In genomic region chr2:235402444-235402843, GRCh38 we compare ENCODE assay signal across 35 cellular contexts.
"Had no signal": no experiment of that assay in that cellular context is flagged by ENCODE, and none has a peak within 500 bp of the region (broad histone marks: within the 10 kb centered on the region; RNA-seq: fewer than 3 reads in every experiment).

No MANE protein-coding gene starts in this region.

- H3K4me3 Mint-ChIP-seq: activated CD4-positive, alpha-beta memory T cell treated with anti-CD3 and anti-CD28 coated beads for 36 hours; activated naive CD4-positive, alpha-beta T cell treated with anti-CD3 and anti-CD28 coated beads, Interleukin-2, amount 10 ng/mL, durations not matched to agents 7 days and 5 days; activated naive CD8-positive, alpha-beta T cell treated with anti-CD3 and anti-CD28 coated beads, Interleukin-2, amount 10 ng/mL, durations not matched to agents 7 days and 5 days; central memory CD8-positive, alpha-beta T cell; nephron progenitor cell; stimulated activated effector memory CD8-positive, alpha-beta T cell treated with anti-CD3 and anti-CD28 coated beads, Interleukin-12 subunit alpha, Interleukin-12 subunit beta, amount 100 ng/mL, for 72 hours; stimulated activated naive CD8-positive, alpha-beta T cell treated with anti-CD3 and anti-CD28 coated beads, Interleukin-15, Interleukin-2, amounts not matched to agents 100 ng/mL and 50 ng/mL, for 24 hours; T-helper 1 cell treated with Interleukin-12 subunit alpha and Interleukin-12 subunit beta and Interleukin-4 antibody, amounts not matched to agents 30 μg/mL and 1 μg/mL, for 36 hours had no signal

- FAIRE-seq: bronchial epithelial cell, colon had no signal

- H3K9me3 ChIP-seq: gastrocnemius medialis, left ventricle myocardium inferior, ovary, prostate gland, right atrium auricular region, thoracic aorta, uterus had no signal

- DNase-seq: activated CD4-positive, alpha-beta memory T cell treated with anti-CD3 and anti-CD28 coated beads for 36 hours; activated CD4-positive, alpha-beta T cell treated with anti-CD3 and anti-CD28 coated beads for 48 hours; activated CD8-positive, alpha-beta memory T cell treated with anti-CD3 and anti-CD28 coated beads, Interleukin-2, amount 50 U/mL, for 4 hours; activated gamma-delta T cell; activated naive CD4-positive, alpha-beta T cell treated with anti-CD3 and anti-CD28 coated beads, Interleukin-2, amount 10 ng/mL, durations not matched to agents 7 days and 5 days; activated naive CD8-positive, alpha-beta T cell treated with anti-CD3 and anti-CD28 coated beads, Interleukin-2, amount 10 ng/mL, durations not matched to agents 7 days and 5 days; activated T-cell treated with anti-CD3 and anti-CD28 coated beads, Interleukin-2, amount 50 U/mL, for 1 hour; amniotic stem cell; dorsolateral prefrontal cortex; effector memory CD4-positive, alpha-beta T cell; erythroblast; gastrocnemius medialis; glutamatergic neuron; islet precursor cell; left ventricle myocardium inferior; naive B cell; nephron progenitor cell; ovary; stimulated activated CD4-positive, alpha-beta T cell treated with anti-CD3 and anti-CD28 coated beads, Interleukin-2, amount 100 ng/mL, for 48 hours; SW 1271; T1000; trophoblast cell; uterus; WERI-Rb-1 had no signal

- H3K4me3 ChIP-seq: dorsolateral prefrontal cortex, gastrocnemius medialis, left ventricle myocardium inferior, lung, ovary, prostate gland, right atrium auricular region, thoracic aorta, uterus had no signal

- H3K27ac ChIP-seq: dorsolateral prefrontal cortex, gastrocnemius medialis, left ventricle myocardium inferior, ovary, prostate gland, right atrium auricular region, thoracic aorta, uterus, WERI-Rb-1 had no signal

- ATAC-seq: activated CD4-positive, CD25-positive, alpha-beta regulatory T cell treated with anti-CD3 and anti-CD28 coated beads, Interleukin-2, amount 50 U/mL, for 24 hours; gastrocnemius medialis; stimulated activated effector memory CD8-positive, alpha-beta T cell treated with anti-CD3 and anti-CD28 coated beads, Interleukin-12 subunit alpha, Interleukin-12 subunit beta, amount 100 ng/mL, for 72 hours had no signal

- H3K36me3 Mint-ChIP-seq: activated CD4-positive, alpha-beta memory T cell treated with anti-CD3 and anti-CD28 coated beads for 36 hours; activated naive CD4-positive, alpha-beta T cell treated with anti-CD3 and anti-CD28 coated beads, Interleukin-2, amount 10 ng/mL, durations not matched to agents 7 days and 5 days; activated naive CD8-positive, alpha-beta T cell treated with anti-CD3 and anti-CD28 coated beads, Interleukin-2, amount 10 ng/mL, durations not matched to agents 7 days and 5 days; naive B cell; stimulated activated effector memory CD8-positive, alpha-beta T cell treated with anti-CD3 and anti-CD28 coated beads, Interleukin-12 subunit alpha, Interleukin-12 subunit beta, amount 100 ng/mL, for 72 hours had no signal

- H3K27me3 ChIP-seq: gastrocnemius medialis, ovary, right atrium auricular region, uterus had no signal

- H3K36me3 ChIP-seq: gastrocnemius medialis, left ventricle myocardium inferior, ovary, prostate gland, right atrium auricular region, thoracic aorta, uterus, WERI-Rb-1 had no signal

- H3K27me3 Mint-ChIP-seq: activated naive CD4-positive, alpha-beta T cell treated with anti-CD3 and anti-CD28 coated beads, Interleukin-2, amount 10 ng/mL, durations not matched to agents 7 days and 5 days had no signal

- H3K4me1 Mint-ChIP-seq: activated naive CD4-positive, alpha-beta T cell treated with anti-CD3 and anti-CD28 coated beads, Interleukin-2, amount 10 ng/mL, durations not matched to agents 7 days and 5 days; activated naive CD8-positive, alpha-beta T cell treated with anti-CD3 and anti-CD28 coated beads, Interleukin-2, amount 10 ng/mL, durations not matched to agents 7 days and 5 days; central memory CD8-positive, alpha-beta T cell; naive B cell; nephron progenitor cell; stimulated activated effector memory CD8-positive, alpha-beta T cell treated with anti-CD3 and anti-CD28 coated beads, Interleukin-12 subunit alpha, Interleukin-12 subunit beta, amount 100 ng/mL, for 72 hours had no signal

- H3K4me1 ChIP-seq: gastrocnemius medialis, left ventricle myocardium inferior, prostate gland, right atrium auricular region, uterus had no signal

- H3K9me3 Mint-ChIP-seq: activated CD4-positive, alpha-beta memory T cell treated with anti-CD3 and anti-CD28 coated beads for 36 hours; activated naive CD4-positive, alpha-beta T cell treated with anti-CD3 and anti-CD28 coated beads, Interleukin-2, amount 10 ng/mL, durations not matched to agents 7 days and 5 days; activated naive CD8-positive, alpha-beta T cell treated with anti-CD3 and anti-CD28 coated beads, Interleukin-2, amount 10 ng/mL, durations not matched to agents 7 days and 5 days; central memory CD8-positive, alpha-beta T cell; stimulated activated effector memory CD8-positive, alpha-beta T cell treated with anti-CD3 and anti-CD28 coated beads, Interleukin-12 subunit alpha, Interleukin-12 subunit beta, amount 100 ng/mL, for 72 hours; stimulated activated naive CD8-positive, alpha-beta T cell treated with anti-CD3 and anti-CD28 coated beads, Interleukin-15, Interleukin-2, amounts not matched to agents 100 ng/mL and 50 ng/mL, for 24 hours; T-helper 1 cell treated with Interleukin-12 subunit alpha and Interleukin-12 subunit beta and Interleukin-4 antibody, amounts not matched to agents 30 μg/mL and 1 μg/mL, for 36 hours had no signal

- H3K27ac Mint-ChIP-seq: activated CD4-positive, alpha-beta memory T cell treated with anti-CD3 and anti-CD28 coated beads for 36 hours; activated naive CD4-positive, alpha-beta T cell treated with anti-CD3 and anti-CD28 coated beads, Interleukin-2, amount 10 ng/mL, durations not matched to agents 7 days and 5 days; activated naive CD8-positive, alpha-beta T cell treated with anti-CD3 and anti-CD28 coated beads, Interleukin-2, amount 10 ng/mL, durations not matched to agents 7 days and 5 days; naive B cell; nephron progenitor cell; stimulated activated effector memory CD8-positive, alpha-beta T cell treated with anti-CD3 and anti-CD28 coated beads, Interleukin-12 subunit alpha, Interleukin-12 subunit beta, amount 100 ng/mL, for 72 hours; stimulated activated naive CD8-positive, alpha-beta T cell treated with anti-CD3 and anti-CD28 coated beads, Interleukin-15, Interleukin-2, amounts not matched to agents 100 ng/mL and 50 ng/mL, for 24 hours; T-helper 1 cell treated with Interleukin-12 subunit alpha and Interleukin-12 subunit beta and Interleukin-4 antibody, amounts not matched to agents 30 μg/mL and 1 μg/mL, for 36 hours had no signal
